13 cellular contexts compared by ENCODE assay signal in the genomic region with DNA sequence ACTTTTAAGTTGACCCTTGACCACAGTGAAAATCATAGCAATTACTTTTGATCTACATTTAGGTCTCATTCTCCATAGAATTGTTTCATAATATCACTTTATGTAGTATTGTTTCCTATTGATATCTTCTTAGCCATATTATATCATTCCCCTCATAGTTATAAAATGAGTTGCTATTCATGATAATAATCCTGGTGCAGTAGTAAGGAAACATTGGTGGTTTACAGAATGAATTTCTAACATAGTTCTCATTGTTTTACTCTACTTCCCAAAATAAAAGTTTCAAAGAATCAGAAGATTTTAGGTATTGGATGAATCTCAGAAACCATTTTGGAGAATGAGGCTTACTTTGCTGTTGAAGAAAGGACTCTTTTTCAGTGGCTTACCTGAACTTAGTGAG.
DNase-seq lines count a peak whose midpoint lies in the region; ATAC-seq and TF ChIP-seq lines count a peak whose summit lies in the region.
"Had no signal": no experiment of that assay in that cellular context is flagged by ENCODE, and none has a peak within 500 bp of the region (broad histone marks: within the 10 kb centered on the region; RNA-seq: fewer than 3 reads in every experiment).

No MANE protein-coding gene starts in this region.

- no peak overlapping the region for H3K4me3 Mint-ChIP-seq in chondrocyte (ENCODE audit: unreplicated experiment)
- H3K4me3 Mint-ChIP-seq: CD14-positive monocyte; CD8-positive, alpha-beta T cell had no signal

- no peak overlapping the region for H3K27ac ChIP-seq in transverse colon
- H3K27ac ChIP-seq in heart right ventricle = no peak overlapping the region

- ATAC-seq in HG02588 (IDR thresholded peaks at IDR 0.05; ENCODE audit: unreplicated experiment) (no peak), heart right ventricle (no peak)
- ATAC-seq: CD8-positive, alpha-beta T cell; HCT116; HepG2 had no signal

- H3K4me1 ChIP-seq in transverse colon (no peaks in the 10 kb centered on the region), heart right ventricle (peaks cover 0 to 4% (median 0%) of the 10 kb centered on the region in 9 donors)

- no peaks in the 10 kb centered on the region for H3K27me3 Mint-ChIP-seq in chondrocyte (ENCODE audit: low read depth)

- peaks cover 48% of the 10 kb centered on the region for H3K4me1 Mint-ChIP-seq in chondrocyte (ENCODE audit: low read depth)
- H3K4me1 Mint-ChIP-seq: CD14-positive monocyte had no signal

- H3K27ac Mint-ChIP-seq in chondrocyte (ENCODE audit: unreplicated experiment) = peak overlapping the region; percentile 27
- H3K27ac Mint-ChIP-seq: CD14-positive monocyte; CD8-positive, alpha-beta T cell had no signal

- peak; percentile 10 for DNase-seq in EL
- peak; percentile 29 for DNase-seq in HS-27A (ENCODE audit: low read depth)
- DNase-seq in chondrocyte (ENCODE audit: low spot score) = no peak
- DNase-seq in stimulated activated CD4-positive, alpha-beta T cell treated with anti-CD3 and anti-CD28 coated beads, Interleukin-4, amount 100 ng/mL, for 24 hours = no peak
- DNase-seq in transverse colon = no peak
- DNase-seq in heart right ventricle = no peak
- DNase-seq: Caco-2; CD8-positive, alpha-beta T cell; DND-41 had no signal

- H3K36me3 ChIP-seq in transverse colon (no peaks in the 10 kb centered on the region), heart right ventricle (no peaks in the 10 kb centered on the region)

- no peak overlapping the region for H3K4me3 ChIP-seq in transverse colon
- no peak overlapping the region for H3K4me3 ChIP-seq in heart right ventricle

- no peaks in the 10 kb centered on the region for H3K9me3 Mint-ChIP-seq in chondrocyte (ENCODE audit: low read depth)
- H3K9me3 Mint-ChIP-seq: CD8-positive, alpha-beta T cell had no signal

- no peak for TF ChIP-seq POLR2A in transverse colon (IDR thresholded peaks at IDR 0.05)

- in situ Hi-C loops in transverse colon (cut with MboI; ENCODE audit: low pct_ligation_motif_present in 1 of 4, low pct_unique_long_range_greater_than_20kb in 1 of 4, low sequenced_read_pairs in 3 of 4) = no loop called here

- H3K9me3 ChIP-seq in transverse colon = no peaks in the 10 kb centered on the region
- no peaks in the 10 kb centered on the region for H3K9me3 ChIP-seq in heart right ventricle
- H3K9me3 ChIP-seq: Caco-2 had no signal

- intact Hi-C loops in transverse colon (cut with DNase I; ENCODE audit: low total_unique reads) = no loop called here
- intact Hi-C loops in heart right ventricle (cut with DNase I) = no loop called here

- TF ChIP-seq CTCF in chondrocyte (IDR thresholded peaks at IDR 0.05) (no peak), transverse colon (IDR thresholded peaks at IDR 0.05) (no peak), heart right ventricle (IDR thresholded peaks at IDR 0.05) (no peak)

- H3K36me3 Mint-ChIP-seq in chondrocyte (ENCODE audit: low read depth) = no peaks in the 10 kb centered on the region
- H3K36me3 Mint-ChIP-seq: CD14-positive monocyte; CD8-positive, alpha-beta T cell had no signal

- TF ChIP-seq EP300 in transverse colon (IDR thresholded peaks at IDR 0.05; ENCODE audit: low read depth) = no peak

- H3K27me3 ChIP-seq in transverse colon = no peaks in the 10 kb centered on the region
- H3K27me3 ChIP-seq in heart right ventricle = no peaks in the 10 kb centered on the region

Comparison
In these comparisons a context has a peak if more than half of its experiments do, and no peak if none do; other contexts are left out.
1. DNase-seq: peak in EL (single experiment) and HS-27A (single experiment); none in chondrocyte (single experiment), stimulated activated CD4-positive, alpha-beta T cell treated with anti-CD3 and anti-CD28 coated beads, Interleukin-4, amount 100 ng/mL, for 24 hours (single experiment), transverse colon (single experiment) and heart right ventricle (0 of 2).